In the genomic region with DNA sequence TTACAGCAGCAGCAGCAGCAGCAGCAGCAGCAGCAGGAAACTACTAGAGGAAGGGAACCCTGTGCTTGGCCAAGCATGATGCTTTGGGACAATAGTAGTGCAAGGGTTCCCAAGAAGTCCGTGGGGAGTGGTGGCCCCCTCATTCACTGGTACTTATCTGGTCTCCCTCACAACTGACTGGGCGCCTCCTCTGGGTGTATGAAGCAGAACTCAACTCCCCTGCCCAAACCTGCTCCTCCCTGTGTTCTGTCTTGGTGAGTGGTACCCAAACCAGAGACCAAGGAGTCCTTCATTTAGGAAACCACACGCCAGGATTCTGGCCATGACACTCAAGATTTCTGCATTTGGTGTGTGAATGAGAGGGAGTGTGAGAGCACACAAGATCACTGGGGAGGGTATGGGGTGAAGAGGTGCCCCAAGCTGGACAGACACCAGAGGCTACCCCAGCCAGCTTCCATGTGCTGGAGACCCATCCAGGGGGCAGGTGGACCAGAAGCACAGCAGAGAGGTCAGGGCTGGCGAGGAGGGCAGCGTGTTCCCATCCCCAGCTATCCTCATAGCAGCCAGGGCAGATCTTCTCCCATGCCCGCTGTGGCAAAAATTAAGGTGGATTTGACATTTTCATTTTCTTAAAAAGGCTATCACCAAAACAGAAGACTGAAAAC, we compare ENCODE assay signal across 17 cellular contexts. TPM values are rescaled to one million over a fixed set of nuclear protein-coding genes. Genes with fewer than 3 reads are reported as not detected.
DNase-seq lines count a peak whose midpoint lies in the region; ATAC-seq and TF ChIP-seq lines count a peak whose summit lies in the region.
"Had no signal": no experiment of that assay in that cellular context is flagged by ENCODE, and none has a peak within 500 bp of the region (broad histone marks: within the 10 kb centered on the region; RNA-seq: fewer than 3 reads in every experiment).

No MANE protein-coding gene starts in this region.

- H3K9me3 ChIP-seq in osteoblast (ENCODE audit: low read depth, low read length): no peaks in the 10 kb centered on the region
- peaks cover 0 to 6% (median 0%) of the 10 kb centered on the region in 8 donors for H3K9me3 ChIP-seq in spleen

- H3K36me3 ChIP-seq in osteoblast (ENCODE audit: insufficient read depth, low read length) (peaks cover 28% of the 10 kb centered on the region), spleen (peaks cover 0 to 65% (median 41%) of the 10 kb centered on the region in 6 donors)

- ATAC-seq in activated naive CD4-positive, alpha-beta T cell treated with anti-CD3 and anti-CD28 coated beads, Interleukin-2, amount 50 U/mL, for 72 hours: no peak
- ATAC-seq: CD8-positive, alpha-beta T cell; GM12878; HCT116 had no signal

- H3K36me3 Mint-ChIP-seq in chondrocyte (ENCODE audit: low read depth): peaks cover 39% of the 10 kb centered on the region
- H3K36me3 Mint-ChIP-seq in activated naive CD4-positive, alpha-beta T cell treated with anti-CD3 and anti-CD28 coated beads, Interleukin-2, amount 50 U/mL, for 72 hours: peaks cover 9 to 23% of the 10 kb centered on the region in 2 donors

- peak; percentile 45 for DNase-seq in activated CD8-positive, alpha-beta memory T cell treated with anti-CD3 and anti-CD28 coated beads for 24 hours
- DNase-seq in activated CD8-positive, alpha-beta memory T cell treated with anti-CD3 and anti-CD28 coated beads, Interleukin-2, amount 50 U/mL, for 4 hours: no peak
- DNase-seq in chondrocyte (ENCODE audit: low spot score) (no peak), osteoblast (ENCODE audit: insufficient read length, low spot score, missing footprints) (peak; percentile 54), spleen (no peak)
- DNase-seq in activated naive CD4-positive, alpha-beta T cell treated with anti-CD3 and anti-CD28 coated beads, Interleukin-2, amount 50 U/mL, for 72 hours (ENCODE audit: low spot score in 2 of 2): no peak
- DNase-seq: Calu3; CD8-positive, alpha-beta T cell; DMS79 treated with DMSO at 0.1 percent for 48 hours; GF-D8; GOT3; H7; HFFc6 had no signal

- no peak for TF ChIP-seq POLR2A in spleen (IDR thresholded peaks at IDR 0.05)

- peak overlapping the region; percentile 22 for H3K27ac Mint-ChIP-seq in chondrocyte (ENCODE audit: unreplicated experiment)
- H3K27ac Mint-ChIP-seq in activated naive CD4-positive, alpha-beta T cell treated with anti-CD3 and anti-CD28 coated beads, Interleukin-2, amount 50 U/mL, for 72 hours: no peak overlapping the region
- H3K27ac Mint-ChIP-seq: B cell; CD8-positive, alpha-beta T cell; HFFc6 had no signal

- no peak for TF ChIP-seq CTCF in chondrocyte (IDR thresholded peaks at IDR 0.05)
- TF ChIP-seq CTCF in osteoblast (IDR thresholded peaks at IDR 0.05; ENCODE audit: extremely low read depth, low read depth, low read length): no peak
- TF ChIP-seq CTCF in spleen (IDR thresholded peaks at IDR 0.05 in 8 of 11, conservative IDR thresholded peaks at IDR 0.05 in 3 of 11): no peak

- intact Hi-C loops in spleen (cut with DNase I; ENCODE audit: low total_unique reads): no loop called here

- no peak overlapping the region for H3K4me3 Mint-ChIP-seq in chondrocyte (ENCODE audit: unreplicated experiment)
- H3K4me3 Mint-ChIP-seq: B cell; CD8-positive, alpha-beta T cell; HFFc6 had no signal

- H3K4me1 ChIP-seq in osteoblast (ENCODE audit: insufficient read depth, low read length) (no peaks in the 10 kb centered on the region), spleen (no peaks in the 10 kb centered on the region)
- H3K4me1 ChIP-seq: BLaER1 treated with 17β-estradiol and CSF1 and Interleukin-3, amounts not matched to agents 10 nM and 100 nM had no signal

- H2AFZ ChIP-seq in osteoblast (ENCODE audit: low read length): no peak overlapping the region

- H3K4me3 ChIP-seq in osteoblast (ENCODE audit: insufficient read depth, low read length) (no peak overlapping the region), spleen (no peak overlapping the region)
- H3K4me3 ChIP-seq: BLaER1 treated with 17β-estradiol and CSF1 and Interleukin-3, amounts not matched to agents 10 nM and 100 nM; GM12878 had no signal

- no peaks in the 10 kb centered on the region for H3K79me2 ChIP-seq in osteoblast (ENCODE audit: insufficient read depth, low read length)

- H3K4me2 ChIP-seq in osteoblast (ENCODE audit: insufficient read depth, low read length): no peak overlapping the region
- H3K4me2 ChIP-seq: BLaER1 treated with 17β-estradiol and CSF1 and Interleukin-3, amounts not matched to agents 10 nM and 100 nM had no signal

- no peaks in the 10 kb centered on the region for H3K27me3 Mint-ChIP-seq in chondrocyte (ENCODE audit: low read depth)

- peaks cover 2% of the 10 kb centered on the region for H4K20me1 ChIP-seq in osteoblast (ENCODE audit: insufficient read depth, low read length)

- peaks cover 14% of the 10 kb centered on the region for H3K9me3 Mint-ChIP-seq in chondrocyte (ENCODE audit: low read depth)
- no peaks in the 10 kb centered on the region for H3K9me3 Mint-ChIP-seq in activated naive CD4-positive, alpha-beta T cell treated with anti-CD3 and anti-CD28 coated beads, Interleukin-2, amount 50 U/mL, for 72 hours
- H3K9me3 Mint-ChIP-seq: CD8-positive, alpha-beta T cell had no signal

- H3K4me1 Mint-ChIP-seq in chondrocyte (ENCODE audit: low read depth): no peaks in the 10 kb centered on the region
- H3K4me1 Mint-ChIP-seq: B cell had no signal

- WGBS in spleen, 5 donors: 87 to 99% (median 97%) methylated on average over 6 of the region's 6 CpGs

- H3K27me3 ChIP-seq in osteoblast (ENCODE audit: insufficient read depth, low read length): no peaks in the 10 kb centered on the region
- no peaks in the 10 kb centered on the region for H3K27me3 ChIP-seq in spleen (replicated peaks in 1 of 7)
- H3K27me3 ChIP-seq: BLaER1 treated with 17β-estradiol and CSF1 and Interleukin-3, amounts not matched to agents 10 nM and 100 nM had no signal

- H3K27ac ChIP-seq in osteoblast (ENCODE audit: low read depth, low read length): no peak overlapping the region
- no peak overlapping the region for H3K27ac ChIP-seq in spleen
- H3K27ac ChIP-seq: BLaER1 treated with 17β-estradiol and CSF1 and Interleukin-3, amounts not matched to agents 10 nM and 100 nM had no signal

RNA-seq across cellular contexts. Expression of gene ZNF777, which starts 10.6 kb away (rescaled TPM):
- total RNA-seq in chondrocyte (11.7 to 15.2 TPM (median 15.1 TPM) in 3 replicates), osteoblast (7.6 and 8.0 TPM in 2 replicates), spleen (10 to 100 TPM in 5 of 7 donors, 1 to 10 TPM in 2; 9.3 to 12.6 (median 10.5) TPM)
- 10 to 100 TPM in 1 of 2 donors, 1 to 10 TPM in 1; 3.5 to 12.7 TPM for total RNA-seq in activated naive CD4-positive, alpha-beta T cell treated with anti-CD3 and anti-CD28 coated beads, Interleukin-2, amount 50 U/mL, for 72 hours
- 1 to 10 TPM; 3.4 to 7.7 (median 4.3) TPM for polyA plus RNA-seq in spleen

RNA-seq across cellular contexts. Expression of gene ZNF746, which starts 26.2 kb away (rescaled TPM):
- total RNA-seq in chondrocyte (16.1 to 17.0 TPM (median 16.2 TPM) in 3 replicates), osteoblast (22.1 and 23.6 TPM in 2 replicates), spleen (10 to 100 TPM; 27.4 to 46.5 (median 34.8) TPM)
- total RNA-seq in activated naive CD4-positive, alpha-beta T cell treated with anti-CD3 and anti-CD28 coated beads, Interleukin-2, amount 50 U/mL, for 72 hours: 10 to 100 TPM; 15.3 to 15.5 TPM
- 10 to 100 TPM in 1 of 3 donors, 1 to 10 TPM in 2; 6.1 to 12.5 (median 8.2) TPM for polyA plus RNA-seq in spleen

Comparison
In these comparisons a context has a peak if more than half of its experiments do, and no peak if none do; other contexts are left out.
1. DNase-seq: peak in activated CD8-positive, alpha-beta memory T cell treated with anti-CD3 and anti-CD28 coated beads for 24 hours (single experiment) and osteoblast (single experiment); none in activated CD8-positive, alpha-beta memory T cell treated with anti-CD3 and anti-CD28 coated beads, Interleukin-2, amount 50 U/mL, for 4 hours (single experiment), chondrocyte (single experiment), activated naive CD4-positive, alpha-beta T cell treated with anti-CD3 and anti-CD28 coated beads, Interleukin-2, amount 50 U/mL, for 72 hours (0 of 2) and spleen (single experiment).